ENCODE assay signal across 8 cellular contexts in the genomic region with DNA sequence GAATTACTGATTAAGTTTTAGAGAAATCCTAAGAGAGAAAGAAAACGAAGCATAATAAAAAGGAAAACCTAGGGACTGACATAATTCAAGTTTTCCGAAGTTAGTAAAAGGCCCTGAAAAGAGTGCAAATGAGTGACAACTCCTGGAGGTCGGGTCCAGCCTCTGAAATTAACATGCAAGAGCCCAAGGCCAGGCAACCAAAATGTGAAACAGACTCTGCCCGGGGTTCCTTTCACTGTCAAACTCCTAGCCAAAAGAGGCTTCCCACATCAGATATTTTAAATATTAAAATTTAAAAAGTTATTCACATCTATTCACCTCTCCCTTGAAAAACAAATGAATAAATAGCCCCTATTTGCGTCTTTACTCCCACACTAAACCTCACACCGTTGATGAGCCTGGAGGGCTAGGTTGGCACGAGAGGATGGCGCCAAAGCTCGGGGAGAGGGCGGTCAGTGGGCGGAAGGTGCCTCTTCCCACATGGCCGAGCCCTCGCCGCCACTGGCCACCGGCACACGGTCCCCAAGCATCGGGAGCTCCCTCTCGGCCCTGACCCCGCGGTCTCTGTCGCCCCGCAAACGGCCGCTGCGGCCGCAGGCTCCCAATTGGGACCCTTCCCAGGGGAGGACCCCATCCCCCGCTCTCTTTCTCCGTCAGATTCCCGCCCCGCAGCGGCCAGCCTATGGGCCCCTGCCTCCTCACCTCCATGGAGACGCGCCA. TPM values are rescaled to one million over a fixed set of nuclear protein-coding genes. Genes with fewer than 3 reads are reported as not detected.
DNase-seq lines count a peak whose midpoint lies in the region; ATAC-seq, FAIRE-seq and TF ChIP-seq lines count a peak whose summit lies in the region.

No MANE protein-coding gene starts in this region.

- peak overlapping the region; percentile 94 for H3K4me3 Mint-ChIP-seq in stimulated activated naive CD8-positive, alpha-beta T cell treated with anti-CD3 and anti-CD28 coated beads, Interleukin-15, Interleukin-2, amounts not matched to agents 100 ng/mL and 50 ng/mL, for 24 hours

- peak overlapping the region; percentile 93 for H3K9ac ChIP-seq in HepG2 (ENCODE audit: insufficient read depth, low read depth, low read length)

- peaks cover 34% of the 10 kb centered on the region for H3K36me3 Mint-ChIP-seq in stimulated activated naive CD8-positive, alpha-beta T cell treated with anti-CD3 and anti-CD28 coated beads, Interleukin-15, Interleukin-2, amounts not matched to agents 100 ng/mL and 50 ng/mL, for 24 hours (ENCODE audit: low read depth)

- H3K27me3 ChIP-seq in ACC112 (ENCODE audit: insufficient read depth, low read length) = no peaks in the 10 kb centered on the region
- H3K27me3 ChIP-seq in bronchial epithelial cell (ENCODE audit: control insufficient read depth, insufficient read depth, low read length) = no peaks in the 10 kb centered on the region
- no peaks in the 10 kb centered on the region; a peak in 1 of 5 replicates for H3K27me3 ChIP-seq in HepG2 (ENCODE audit: control insufficient read depth in 1 of 2, insufficient read depth in 2 of 2, low read length in 2 of 2)

- BruUV-seq in HepG2 (replicated peaks; lab: Mats Ljungman, UMichigan) = TSS peak; percentile 72

- peak overlapping the region; percentile 76 for H3K27ac ChIP-seq in ACC112 (ENCODE audit: low read depth, low read length)
- peak overlapping the region; percentile 95 for H3K27ac ChIP-seq in HepG2 (ENCODE audit: extremely low read length, insufficient read depth, low read length)

- TF ChIP-seq CTCF in GM12865 (IDR thresholded peaks at IDR 0.05; ENCODE audit: insufficient read depth, low read depth, low read length, missing control alignments) = no peak
- no peak for TF ChIP-seq CTCF in bronchial epithelial cell (IDR thresholded peaks at IDR 0.05; ENCODE audit: insufficient read depth, low read length, severe bottlenecking)
- no peak for TF ChIP-seq CTCF in HepG2 (CRISPR knock-in tag; IDR thresholded peaks at IDR 0.05)

- H3K4me1 Mint-ChIP-seq in stimulated activated naive CD8-positive, alpha-beta T cell treated with anti-CD3 and anti-CD28 coated beads, Interleukin-15, Interleukin-2, amounts not matched to agents 100 ng/mL and 50 ng/mL, for 24 hours (ENCODE audit: low read depth) = peaks cover 40% of the 10 kb centered on the region

- intact Hi-C loops in HepG2 (cut with micrococcal nuclease; ENCODE audit: unreplicated experiment) = loop anchor here (1.0 to 5.0 kb wide), 6 partner anchors 20 to 274 kb away; a partner anchor contains a TSS

- H3K36me3 ChIP-seq in ACC112 (ENCODE audit: insufficient read depth, low read length) (no peaks in the 10 kb centered on the region), bronchial epithelial cell (ENCODE audit: control insufficient read depth, insufficient read depth, low read length) (no peaks in the 10 kb centered on the region), HepG2 (replicated peaks in 1 of 2; ENCODE audit: control insufficient read depth in 1 of 2, insufficient read depth in 2 of 2, low read length in 2 of 2) (peaks cover 0 to 8% of the 10 kb centered on the region in 2 experiments; a peak in 3 of 5 replicates)

- in situ Hi-C loops in HepG2 (cut with HindIII; ENCODE audit: extremely low pct_ligation_motif_present, low pct_unique_long_range_greater_than_20kb) = no loop called here

- peak overlapping the region; percentile 84 for H3K27ac Mint-ChIP-seq in stimulated activated naive CD8-positive, alpha-beta T cell treated with anti-CD3 and anti-CD28 coated beads, Interleukin-15, Interleukin-2, amounts not matched to agents 100 ng/mL and 50 ng/mL, for 24 hours

- FAIRE-seq in bronchial epithelial cell (lab: Jason Lieb, UNC) (no peak), HepG2 (lab: Jason Lieb, UNC) (no peak)

- H2AFZ ChIP-seq in ACC112 (ENCODE audit: low read length, unreplicated experiment) (peak overlapping the region; percentile 49), HepG2 (ENCODE audit: low read length) (no peak overlapping the region)

- ATAC-seq in HG02642 (IDR thresholded peaks at IDR 0.05; ENCODE audit: poor library complexity, unreplicated experiment) (peak; percentile 24), HepG2 (peak; percentile 58), HG03520 (IDR thresholded peaks at IDR 0.05; ENCODE audit: unreplicated experiment) (no peak)

- H4K20me1 ChIP-seq in HepG2 (ENCODE audit: insufficient read depth, low read length) = 0 out of 2 replicates have a peak, but pooled peaks cover 6% of the 10 kb centered on the region

- H3K9me3 Mint-ChIP-seq in stimulated activated naive CD8-positive, alpha-beta T cell treated with anti-CD3 and anti-CD28 coated beads, Interleukin-15, Interleukin-2, amounts not matched to agents 100 ng/mL and 50 ng/mL, for 24 hours = peaks cover 3% of the 10 kb centered on the region

- CTCF ChIA-PET in HepG2 (lab: Yijun Ruan, JAX; ENCODE audit: low intra/inter-chr PET ratio, low total read pairs) = interaction anchor here (3.2 to 3.5 kb wide), 2 partner anchors 22 to 274 kb away, joined by 23 to 29 read pairs; no protein-coding TSS in a partner anchor

- peaks cover 8% of the 10 kb centered on the region for H3K27me3 Mint-ChIP-seq in stimulated activated naive CD8-positive, alpha-beta T cell treated with anti-CD3 and anti-CD28 coated beads, Interleukin-15, Interleukin-2, amounts not matched to agents 100 ng/mL and 50 ng/mL, for 24 hours

- under 1% methylated on average over 21 of the region's 33 CpGs for WGBS in HepG2 (ENCODE audit: low lambda C conversion rate)

- no peak for TF ChIP-seq EP300 in HepG2 (IDR thresholded peaks at IDR 0.05; ENCODE audit: low read depth in 2 of 2, low read length in 2 of 2)
- TF ChIP-seq EP300 in HepG2 (CRISPR knock-in tag; IDR thresholded peaks at IDR 0.05; ENCODE audit: borderline replicate concordance) = no peak

- H3K4me2 ChIP-seq in HepG2 (ENCODE audit: low read depth, low read length) = peak overlapping the region; percentile 97

- DNase-seq in GM12865 (ENCODE audit: low read depth) (peak; percentile 39), NCI-H2171 (lab: John Stamatoyannopoulos, UW) (peak; percentile 44), bronchial epithelial cell (ENCODE audit: low read depth) (peak; percentile 4), HepG2 (ENCODE audit: low spot score) (no peak)

- TF ChIP-seq POLR2A in HepG2 (IDR thresholded peaks at IDR 0.05; ENCODE audit: insufficient read depth in 1 of 2, low read depth in 2 of 2, low read length in 2 of 2) = no peak

- no peaks in the 10 kb centered on the region for H3K9me3 ChIP-seq in HepG2 (ENCODE audit: low read length)

- H3K79me2 ChIP-seq in ACC112 (ENCODE audit: control insufficient read depth, insufficient read depth, low read length, unreplicated experiment) (peaks cover 53% of the 10 kb centered on the region), HepG2 (ENCODE audit: insufficient read depth, low read length) (peaks cover 48% of the 10 kb centered on the region)

- no peak for TF ChIP-seq RAD21 in HepG2 (CRISPR knock-in tag; IDR thresholded peaks at IDR 0.05)

- peak overlapping the region; percentile 97 for H3K4me3 ChIP-seq in ACC112 (ENCODE audit: low read depth, low read length)
- H3K4me3 ChIP-seq in GM12865 (ENCODE audit: low read depth, low read length) = peak overlapping the region; percentile 90
- peak overlapping the region; percentile 96 for H3K4me3 ChIP-seq in bronchial epithelial cell (ENCODE audit: low read depth, low read length)
- peak overlapping the region; percentile 86 to 99 (median 93) for H3K4me3 ChIP-seq in HepG2 (replicated peaks in 1 of 3; ENCODE audit: insufficient read depth in 1 of 3, low read depth in 2 of 3, low read length in 3 of 3)

- POLR2A ChIA-PET in HepG2 (lab: Yijun Ruan, JAX) = interaction anchor here (0.5 to 3.8 kb wide), 26 partner anchors 12 to 275 kb away, joined by 3 to 133 read pairs (median 4); a partner anchor contains a TSS

- H3K4me1 ChIP-seq in ACC112 (ENCODE audit: control insufficient read depth, insufficient read depth, low read length, unreplicated experiment) = peaks cover 6% of the 10 kb centered on the region
- peaks cover 71% of the 10 kb centered on the region for H3K4me1 ChIP-seq in HepG2 (ENCODE audit: insufficient read depth, low read length)

RNA-seq across cellular contexts. Expression of a gene that starts 0.6 kb away (rescaled TPM):
- 94.2 and 143 TPM in 2 replicates for total RNA-seq in bronchial epithelial cell
- total RNA-seq in HepG2 (2016; rRNA removed; fragmentation: Illumina TruSeq; extraction: Trizol) = 211 and 213 TPM in 2 replicates
- total RNA-seq in HepG2 (2016; cell fraction: cytosol; rRNA removed; fragmentation: Illumina TruSeq; extraction: Trizol; ENCODE audit: low read depth) = 66.7 and 72.8 TPM in 2 replicates
- total RNA-seq in HepG2 (2016; cell fraction: insoluble cytoplasmic fraction; rRNA removed; fragmentation: Illumina TruSeq; extraction: Trizol) = 187 and 217 TPM in 2 replicates
- 144 and 151 TPM in 2 replicates for total RNA-seq in HepG2 (2016; cell fraction: membrane; rRNA removed; fragmentation: Illumina TruSeq; extraction: Trizol)
- total RNA-seq in HepG2 (2016; cell fraction: nucleus; rRNA removed; fragmentation: Illumina TruSeq; extraction: Trizol) = 93.4 and 100 TPM in 2 replicates
- 52.3 and 58.2 TPM in 2 replicates for polyA plus RNA-seq in HepG2 (2011; rRNA removed)
- 57.6 and 58.9 TPM in 2 replicates for polyA plus RNA-seq in HepG2 (2011; cell fraction: cytosol; rRNA removed)
- 33.5 and 36.2 TPM in 2 replicates for polyA plus RNA-seq in HepG2 (2011; cell fraction: nucleus; rRNA removed)
- polyA plus RNA-seq in HepG2 (2012) = 122 and 125 TPM in 2 replicates
- polyA plus RNA-seq in HepG2 (2016; cell fraction: cytosol; fragmentation: Illumina TruSeq; extraction: Trizol; ENCODE audit: low read depth) = 80.0 and 81.2 TPM in 2 replicates
- polyA plus RNA-seq in HepG2 (2016; cell fraction: insoluble cytoplasmic fraction; fragmentation: Illumina TruSeq; extraction: Trizol; ENCODE audit: low read depth) = 206 and 226 TPM in 2 replicates
- 120 and 128 TPM in 2 replicates for polyA plus RNA-seq in HepG2 (2016; cell fraction: membrane; fragmentation: Illumina TruSeq; extraction: Trizol; ENCODE audit: low read depth)
- 164 and 171 TPM in 2 replicates for polyA plus RNA-seq in HepG2 (2016; cell fraction: nucleus; fragmentation: Illumina TruSeq; extraction: Trizol; ENCODE audit: insufficient read depth, low read depth)
- polyA minus RNA-seq in HepG2 (2011; rRNA and poly(A)+ RNA removed; ENCODE audit: low replicate concordance) = 89.1 and 115 TPM in 2 replicates
- 65.1 and 65.4 TPM in 2 replicates for polyA minus RNA-seq in HepG2 (2011; cell fraction: cytosol; rRNA and poly(A)+ RNA removed)
- 18.2 and 25.2 TPM in 2 replicates for polyA minus RNA-seq in HepG2 (2011; cell fraction: nucleus; rRNA and poly(A)+ RNA removed)

RNA-seq across cellular contexts. Expression of a gene that starts 19.7 kb away (rescaled TPM):
- 93.7 and 125 TPM in 2 replicates for total RNA-seq in bronchial epithelial cell
- total RNA-seq in HepG2 (2016; rRNA removed; fragmentation: Illumina TruSeq; extraction: Trizol) = 165 and 222 TPM in 2 replicates
- 29.3 and 32.1 TPM in 2 replicates for total RNA-seq in HepG2 (2016; cell fraction: cytosol; rRNA removed; fragmentation: Illumina TruSeq; extraction: Trizol; ENCODE audit: low read depth)
- 165 and 218 TPM in 2 replicates for total RNA-seq in HepG2 (2016; cell fraction: insoluble cytoplasmic fraction; rRNA removed; fragmentation: Illumina TruSeq; extraction: Trizol)
- 63.2 and 68.0 TPM in 2 replicates for total RNA-seq in HepG2 (2016; cell fraction: membrane; rRNA removed; fragmentation: Illumina TruSeq; extraction: Trizol)
- 96.2 and 104 TPM in 2 replicates for total RNA-seq in HepG2 (2016; cell fraction: nucleus; rRNA removed; fragmentation: Illumina TruSeq; extraction: Trizol)
- polyA plus RNA-seq in HepG2 (2011; rRNA removed) = 227 and 240 TPM in 2 replicates
- 195 and 204 TPM in 2 replicates for polyA plus RNA-seq in HepG2 (2011; cell fraction: cytosol; rRNA removed)
- polyA plus RNA-seq in HepG2 (2011; cell fraction: nucleus; rRNA removed) = 237 and 253 TPM in 2 replicates
- 128 and 143 TPM in 2 replicates for polyA plus RNA-seq in HepG2 (2012)
- polyA plus RNA-seq in HepG2 (2016; cell fraction: cytosol; fragmentation: Illumina TruSeq; extraction: Trizol; ENCODE audit: low read depth) = 19.3 and 21.8 TPM in 2 replicates
- 234 and 235 TPM in 2 replicates for polyA plus RNA-seq in HepG2 (2016; cell fraction: insoluble cytoplasmic fraction; fragmentation: Illumina TruSeq; extraction: Trizol; ENCODE audit: low read depth)
- 36.2 and 39.8 TPM in 2 replicates for polyA plus RNA-seq in HepG2 (2016; cell fraction: membrane; fragmentation: Illumina TruSeq; extraction: Trizol; ENCODE audit: low read depth)
- 149 and 154 TPM in 2 replicates for polyA plus RNA-seq in HepG2 (2016; cell fraction: nucleus; fragmentation: Illumina TruSeq; extraction: Trizol; ENCODE audit: insufficient read depth, low read depth)
- polyA minus RNA-seq in HepG2 (2011; rRNA and poly(A)+ RNA removed; ENCODE audit: low replicate concordance) = 103 and 225 TPM in 2 replicates
- 91.1 and 109 TPM in 2 replicates for polyA minus RNA-seq in HepG2 (2011; cell fraction: cytosol; rRNA and poly(A)+ RNA removed)
- 149 and 165 TPM in 2 replicates for polyA minus RNA-seq in HepG2 (2011; cell fraction: nucleus; rRNA and poly(A)+ RNA removed)

RNA-seq across cellular contexts. Expression of a gene that starts 28.2 kb away (rescaled TPM):
- total RNA-seq in bronchial epithelial cell (7.1 and 9.5 TPM in 2 replicates), HepG2 (2016; rRNA removed; fragmentation: Illumina TruSeq; extraction: Trizol) (2.4 and 4.9 TPM in 2 replicates)
- total RNA-seq in HepG2 (2016; cell fraction: cytosol; rRNA removed; fragmentation: Illumina TruSeq; extraction: Trizol; ENCODE audit: low read depth) = 2.0 and 2.5 TPM in 2 replicates
- total RNA-seq in HepG2 (2016; cell fraction: insoluble cytoplasmic fraction; rRNA removed; fragmentation: Illumina TruSeq; extraction: Trizol) = 2.5 and 5.0 TPM in 2 replicates
- total RNA-seq in HepG2 (2016; cell fraction: membrane; rRNA removed; fragmentation: Illumina TruSeq; extraction: Trizol) = 4.0 and 4.3 TPM in 2 replicates
- 5.5 and 6.1 TPM in 2 replicates for total RNA-seq in HepG2 (2016; cell fraction: nucleus; rRNA removed; fragmentation: Illumina TruSeq; extraction: Trizol)
- polyA plus RNA-seq in HepG2 (2011; rRNA removed) = 6.3 and 10.9 TPM in 2 replicates
- 5.5 and 8.5 TPM in 2 replicates for polyA plus RNA-seq in HepG2 (2011; cell fraction: cytosol; rRNA removed)
- polyA plus RNA-seq in HepG2 (2011; cell fraction: nucleus; rRNA removed) = 44.0 and 47.8 TPM in 2 replicates
- polyA plus RNA-seq in HepG2 (2012) = 3.9 and 6.3 TPM in 2 replicates
- polyA plus RNA-seq in HepG2 (2016; cell fraction: cytosol; fragmentation: Illumina TruSeq; extraction: Trizol; ENCODE audit: low read depth) = 2.7 and 2.9 TPM in 2 replicates
- polyA plus RNA-seq in HepG2 (2016; cell fraction: insoluble cytoplasmic fraction; fragmentation: Illumina TruSeq; extraction: Trizol; ENCODE audit: low read depth) = 3.5 and 4.5 TPM in 2 replicates
- polyA plus RNA-seq in HepG2 (2016; cell fraction: membrane; fragmentation: Illumina TruSeq; extraction: Trizol; ENCODE audit: low read depth) = 4.8 TPM in 2 replicates
- polyA plus RNA-seq in HepG2 (2016; cell fraction: nucleus; fragmentation: Illumina TruSeq; extraction: Trizol; ENCODE audit: insufficient read depth, low read depth) = 20.6 TPM in 2 replicates
- 4.6 and 10.2 TPM in 2 replicates for polyA minus RNA-seq in HepG2 (2011; rRNA and poly(A)+ RNA removed; ENCODE audit: low replicate concordance)
- 1.6 and 3.3 TPM in 2 replicates for polyA minus RNA-seq in HepG2 (2011; cell fraction: cytosol; rRNA and poly(A)+ RNA removed)
- polyA minus RNA-seq in HepG2 (2011; cell fraction: nucleus; rRNA and poly(A)+ RNA removed) = 4.9 and 5.1 TPM in 2 replicates

RNA-seq across cellular contexts. Expression of a gene that starts 33.4 kb away (rescaled TPM):
- total RNA-seq in bronchial epithelial cell = 28.4 and 29.1 TPM in 2 replicates
- total RNA-seq in HepG2 (2016; rRNA removed; fragmentation: Illumina TruSeq; extraction: Trizol) = 2.1 TPM in 1 of 2 replicates, not detected in the other
- not detected in 2 replicates for total RNA-seq in HepG2 (2016; cell fraction: cytosol; rRNA removed; fragmentation: Illumina TruSeq; extraction: Trizol; ENCODE audit: low read depth)
- 1.6 TPM in 1 of 2 replicates, not detected in the other for total RNA-seq in HepG2 (2016; cell fraction: insoluble cytoplasmic fraction; rRNA removed; fragmentation: Illumina TruSeq; extraction: Trizol)
- 0.28 and 0.31 TPM in 2 replicates for total RNA-seq in HepG2 (2016; cell fraction: membrane; rRNA removed; fragmentation: Illumina TruSeq; extraction: Trizol)
- total RNA-seq in HepG2 (2016; cell fraction: nucleus; rRNA removed; fragmentation: Illumina TruSeq; extraction: Trizol) = 1.6 and 3.6 TPM in 2 replicates
- 4.5 and 5.6 TPM in 2 replicates for polyA plus RNA-seq in HepG2 (2011; rRNA removed)
- 0.64 and 0.94 TPM in 2 replicates for polyA plus RNA-seq in HepG2 (2011; cell fraction: cytosol; rRNA removed)
- polyA plus RNA-seq in HepG2 (2011; cell fraction: nucleus; rRNA removed) = 57.5 and 78.7 TPM in 2 replicates
- polyA plus RNA-seq in HepG2 (2012) = 5.6 and 6.6 TPM in 2 replicates
- polyA plus RNA-seq in HepG2 (2016; cell fraction: cytosol; fragmentation: Illumina TruSeq; extraction: Trizol; ENCODE audit: low read depth) = 0.34 and 0.46 TPM in 2 replicates
- polyA plus RNA-seq in HepG2 (2016; cell fraction: insoluble cytoplasmic fraction; fragmentation: Illumina TruSeq; extraction: Trizol; ENCODE audit: low read depth) = 0.41 TPM in 1 of 2 replicates, not detected in the other
- polyA plus RNA-seq in HepG2 (2016; cell fraction: membrane; fragmentation: Illumina TruSeq; extraction: Trizol; ENCODE audit: low read depth) = 0.32 and 1.0 TPM in 2 replicates
- polyA plus RNA-seq in HepG2 (2016; cell fraction: nucleus; fragmentation: Illumina TruSeq; extraction: Trizol; ENCODE audit: insufficient read depth, low read depth) = 12.5 and 13.4 TPM in 2 replicates
- polyA minus RNA-seq in HepG2 (2011; rRNA and poly(A)+ RNA removed; ENCODE audit: low replicate concordance) = 0.77 and 4.4 TPM in 2 replicates
- polyA minus RNA-seq in HepG2 (2011; cell fraction: cytosol; rRNA and poly(A)+ RNA removed) = not detected in 2 replicates
- polyA minus RNA-seq in HepG2 (2011; cell fraction: nucleus; rRNA and poly(A)+ RNA removed) = 8.7 and 8.8 TPM in 2 replicates

RNA-seq across cellular contexts. Expression of a gene that starts 38.3 kb away (rescaled TPM):
- 99.3 and 102 TPM in 2 replicates for total RNA-seq in bronchial epithelial cell
- 94.9 and 109 TPM in 2 replicates for total RNA-seq in HepG2 (2016; rRNA removed; fragmentation: Illumina TruSeq; extraction: Trizol)
- 42.7 and 45.6 TPM in 2 replicates for total RNA-seq in HepG2 (2016; cell fraction: cytosol; rRNA removed; fragmentation: Illumina TruSeq; extraction: Trizol; ENCODE audit: low read depth)
- total RNA-seq in HepG2 (2016; cell fraction: insoluble cytoplasmic fraction; rRNA removed; fragmentation: Illumina TruSeq; extraction: Trizol) = 98.2 and 110 TPM in 2 replicates
- total RNA-seq in HepG2 (2016; cell fraction: membrane; rRNA removed; fragmentation: Illumina TruSeq; extraction: Trizol) = 56.0 and 66.0 TPM in 2 replicates
- 70.1 and 82.3 TPM in 2 replicates for total RNA-seq in HepG2 (2016; cell fraction: nucleus; rRNA removed; fragmentation: Illumina TruSeq; extraction: Trizol)
- 75.0 and 88.4 TPM in 2 replicates for polyA plus RNA-seq in HepG2 (2011; rRNA removed)
- polyA plus RNA-seq in HepG2 (2011; cell fraction: cytosol; rRNA removed) = 86.7 and 102 TPM in 2 replicates
- polyA plus RNA-seq in HepG2 (2011; cell fraction: nucleus; rRNA removed) = 125 TPM in 2 replicates
- polyA plus RNA-seq in HepG2 (2012) = 71.1 and 79.5 TPM in 2 replicates
- polyA plus RNA-seq in HepG2 (2016; cell fraction: cytosol; fragmentation: Illumina TruSeq; extraction: Trizol; ENCODE audit: low read depth) = 19.3 and 23.5 TPM in 2 replicates
- polyA plus RNA-seq in HepG2 (2016; cell fraction: insoluble cytoplasmic fraction; fragmentation: Illumina TruSeq; extraction: Trizol; ENCODE audit: low read depth) = 82.7 and 86.8 TPM in 2 replicates
- 39.6 and 42.3 TPM in 2 replicates for polyA plus RNA-seq in HepG2 (2016; cell fraction: membrane; fragmentation: Illumina TruSeq; extraction: Trizol; ENCODE audit: low read depth)
- polyA plus RNA-seq in HepG2 (2016; cell fraction: nucleus; fragmentation: Illumina TruSeq; extraction: Trizol; ENCODE audit: insufficient read depth, low read depth) = 97.5 and 97.9 TPM in 2 replicates
- 92.8 and 112 TPM in 2 replicates for polyA minus RNA-seq in HepG2 (2011; rRNA and poly(A)+ RNA removed; ENCODE audit: low replicate concordance)
- 58.3 and 61.2 TPM in 2 replicates for polyA minus RNA-seq in HepG2 (2011; cell fraction: cytosol; rRNA and poly(A)+ RNA removed)
- 97.5 and 98.0 TPM in 2 replicates for polyA minus RNA-seq in HepG2 (2011; cell fraction: nucleus; rRNA and poly(A)+ RNA removed)
